1 cellular context compared by ENCODE assay signal in the genomic region with DNA sequence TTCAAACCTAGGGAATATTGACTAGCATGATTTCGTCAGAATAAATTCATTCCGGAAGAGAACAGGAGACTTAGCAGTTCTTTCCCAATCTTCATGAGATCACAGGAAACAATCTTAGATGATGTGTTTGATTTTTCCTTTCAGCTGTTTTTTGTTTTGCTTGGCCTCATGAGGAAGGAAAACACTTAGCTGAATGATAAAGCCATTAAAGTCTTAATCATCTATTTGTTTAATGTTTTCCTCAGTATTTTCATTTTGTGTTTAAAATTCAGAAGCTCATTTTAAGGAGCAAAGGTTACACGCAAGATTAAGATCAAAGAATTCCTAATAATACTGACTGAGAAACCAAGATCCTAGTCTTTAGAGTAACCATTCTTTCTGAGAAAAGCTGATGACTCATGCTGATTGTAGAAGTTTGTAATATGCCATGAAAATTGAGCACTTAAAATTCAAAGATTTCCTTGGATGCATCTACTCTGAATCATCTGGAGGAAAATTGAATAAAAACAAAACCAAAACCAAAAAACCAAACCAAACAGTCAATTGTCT.
A peak's percentile ranks its signal among the peaks of the same experiment; 100 is the strongest.
TF ChIP-seq lines count a peak whose summit lies in the region.

No MANE protein-coding gene starts in this region.

TF ChIP-seq in IMR-90, 13 proteins besides CTCF, POLR2A, EP300 and RAD21 (continued from another document):
- TF ChIP-seq MAFK (IDR thresholded peaks at IDR 0.05; ENCODE audit: low read depth, low read length) (0 out of 2 replicates have a peak, but pooled peaks have one; percentile 54), SMC3 (IDR thresholded peaks at IDR 0.05; ENCODE audit: low read depth, low read length) (no peak), BHLHE40 (IDR thresholded peaks at IDR 0.05; ENCODE audit: low read depth, low read length) (peak; percentile 49; the same call in 1 of the 2 replicates), CEBPB (IDR thresholded peaks at IDR 0.05; ENCODE audit: low read depth, low read length) (peak; percentile 82), NFE2L2 (IDR thresholded peaks at IDR 0.05; ENCODE audit: low read depth, low read length) (peak; percentile 76; the same call in 1 of the 2 replicates), CHD1 (IDR thresholded peaks at IDR 0.05; ENCODE audit: low read depth, low read length) (no peak)
